In the genomic region with DNA sequence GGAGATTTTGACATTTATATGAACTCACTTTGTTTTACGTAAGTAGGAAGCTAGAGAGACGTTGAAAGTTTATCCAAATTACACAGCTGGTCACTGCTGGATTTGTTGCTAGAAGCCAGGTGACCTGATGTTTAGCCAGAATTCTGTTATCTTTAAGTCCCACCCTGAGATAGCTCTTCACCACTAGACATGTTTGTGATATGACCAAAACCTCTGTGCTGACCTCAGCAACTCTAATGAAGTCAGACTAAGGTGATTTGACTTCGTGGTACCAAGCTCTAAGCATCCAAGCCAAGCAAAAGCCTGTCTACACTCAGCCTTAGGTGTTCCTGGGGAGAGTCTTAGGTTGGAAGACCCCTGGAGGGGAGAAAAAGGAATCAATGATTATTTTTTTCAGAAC, we compare ENCODE assay signal across 1 cellular context.
TF ChIP-seq lines count a peak whose summit lies in the region.

No MANE protein-coding gene starts in this region.

TF ChIP-seq in GM23338, 12 proteins besides CTCF, POLR2A, EP300 and RAD21 (continued from another document):
- TF ChIP-seq, protein P1, sequence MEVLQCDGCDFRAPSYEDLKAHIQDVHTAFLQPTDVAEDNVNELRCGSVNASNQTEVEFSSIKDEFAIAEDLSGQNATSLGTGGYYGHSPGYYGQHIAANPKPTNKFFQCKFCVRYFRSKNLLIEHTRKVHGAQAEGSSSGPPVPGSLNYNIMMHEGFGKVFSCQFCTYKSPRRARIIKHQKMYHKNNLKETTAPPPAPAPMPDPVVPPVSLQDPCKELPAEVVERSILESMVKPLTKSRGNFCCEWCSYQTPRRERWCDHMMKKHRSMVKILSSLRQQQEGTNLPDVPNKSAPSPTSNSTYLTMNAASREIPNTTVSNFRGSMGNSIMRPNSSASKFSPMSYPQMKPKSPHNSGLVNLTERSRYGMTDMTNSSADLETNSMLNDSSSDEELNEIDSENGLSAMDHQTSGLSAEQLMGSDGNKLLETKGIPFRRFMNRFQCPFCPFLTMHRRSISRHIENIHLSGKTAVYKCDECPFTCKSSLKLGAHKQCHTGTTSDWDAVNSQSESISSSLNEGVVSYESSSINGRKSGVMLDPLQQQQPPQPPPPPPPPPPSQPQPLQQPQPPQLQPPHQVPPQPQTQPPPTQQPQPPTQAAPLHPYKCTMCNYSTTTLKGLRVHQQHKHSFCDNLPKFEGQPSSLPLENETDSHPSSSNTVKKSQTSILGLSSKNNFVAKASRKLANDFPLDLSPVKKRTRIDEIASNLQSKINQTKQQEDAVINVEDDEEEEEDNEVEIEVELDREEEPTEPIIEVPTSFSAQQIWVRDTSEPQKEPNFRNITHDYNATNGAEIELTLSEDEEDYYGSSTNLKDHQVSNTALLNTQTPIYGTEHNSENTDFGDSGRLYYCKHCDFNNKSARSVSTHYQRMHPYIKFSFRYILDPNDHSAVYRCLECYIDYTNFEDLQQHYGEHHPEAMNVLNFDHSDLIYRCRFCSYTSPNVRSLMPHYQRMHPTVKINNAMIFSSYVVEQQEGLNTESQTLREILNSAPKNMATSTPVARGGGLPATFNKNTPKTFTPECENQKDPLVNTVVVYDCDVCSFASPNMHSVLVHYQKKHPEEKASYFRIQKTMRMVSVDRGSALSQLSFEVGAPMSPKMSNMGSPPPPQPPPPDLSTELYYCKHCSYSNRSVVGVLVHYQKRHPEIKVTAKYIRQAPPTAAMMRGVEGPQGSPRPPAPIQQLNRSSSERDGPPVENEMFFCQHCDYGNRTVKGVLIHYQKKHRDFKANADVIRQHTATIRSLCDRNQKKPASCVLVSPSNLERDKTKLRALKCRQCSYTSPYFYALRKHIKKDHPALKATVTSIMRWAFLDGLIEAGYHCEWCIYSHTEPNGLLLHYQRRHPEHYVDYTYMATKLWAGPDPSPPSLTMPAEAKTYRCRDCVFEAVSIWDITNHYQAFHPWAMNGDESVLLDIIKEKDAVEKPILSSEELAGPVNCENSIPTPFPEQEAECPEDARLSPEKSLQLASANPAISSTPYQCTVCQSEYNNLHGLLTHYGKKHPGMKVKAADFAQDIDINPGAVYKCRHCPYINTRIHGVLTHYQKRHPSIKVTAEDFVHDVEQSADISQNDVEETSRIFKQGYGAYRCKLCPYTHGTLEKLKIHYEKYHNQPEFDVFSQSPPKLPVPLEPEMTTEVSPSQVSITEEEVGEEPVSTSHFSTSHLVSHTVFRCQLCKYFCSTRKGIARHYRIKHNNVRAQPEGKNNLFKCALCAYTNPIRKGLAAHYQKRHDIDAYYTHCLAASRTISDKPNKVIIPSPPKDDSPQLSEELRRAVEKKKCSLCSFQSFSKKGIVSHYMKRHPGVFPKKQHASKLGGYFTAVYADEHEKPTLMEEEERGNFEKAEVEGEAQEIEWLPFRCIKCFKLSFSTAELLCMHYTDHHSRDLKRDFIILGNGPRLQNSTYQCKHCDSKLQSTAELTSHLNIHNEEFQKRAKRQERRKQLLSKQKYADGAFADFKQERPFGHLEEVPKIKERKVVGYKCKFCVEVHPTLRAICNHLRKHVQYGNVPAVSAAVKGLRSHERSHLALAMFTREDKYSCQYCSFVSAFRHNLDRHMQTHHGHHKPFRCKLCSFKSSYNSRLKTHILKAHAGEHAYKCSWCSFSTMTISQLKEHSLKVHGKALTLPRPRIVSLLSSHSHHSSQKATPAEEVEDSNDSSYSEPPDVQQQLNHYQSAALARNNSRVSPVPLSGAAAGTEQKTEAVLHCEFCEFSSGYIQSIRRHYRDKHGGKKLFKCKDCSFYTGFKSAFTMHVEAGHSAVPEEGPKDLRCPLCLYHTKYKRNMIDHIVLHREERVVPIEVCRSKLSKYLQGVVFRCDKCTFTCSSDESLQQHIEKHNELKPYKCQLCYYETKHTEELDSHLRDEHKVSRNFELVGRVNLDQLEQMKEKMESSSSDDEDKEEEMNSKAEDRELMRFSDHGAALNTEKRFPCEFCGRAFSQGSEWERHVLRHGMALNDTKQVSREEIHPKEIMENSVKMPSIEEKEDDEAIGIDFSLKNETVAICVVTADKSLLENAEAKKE (CRISPR knock-in tag; IDR thresholded peaks at IDR 0.05), result no peak
- TF ChIP-seq, protein P2, sequence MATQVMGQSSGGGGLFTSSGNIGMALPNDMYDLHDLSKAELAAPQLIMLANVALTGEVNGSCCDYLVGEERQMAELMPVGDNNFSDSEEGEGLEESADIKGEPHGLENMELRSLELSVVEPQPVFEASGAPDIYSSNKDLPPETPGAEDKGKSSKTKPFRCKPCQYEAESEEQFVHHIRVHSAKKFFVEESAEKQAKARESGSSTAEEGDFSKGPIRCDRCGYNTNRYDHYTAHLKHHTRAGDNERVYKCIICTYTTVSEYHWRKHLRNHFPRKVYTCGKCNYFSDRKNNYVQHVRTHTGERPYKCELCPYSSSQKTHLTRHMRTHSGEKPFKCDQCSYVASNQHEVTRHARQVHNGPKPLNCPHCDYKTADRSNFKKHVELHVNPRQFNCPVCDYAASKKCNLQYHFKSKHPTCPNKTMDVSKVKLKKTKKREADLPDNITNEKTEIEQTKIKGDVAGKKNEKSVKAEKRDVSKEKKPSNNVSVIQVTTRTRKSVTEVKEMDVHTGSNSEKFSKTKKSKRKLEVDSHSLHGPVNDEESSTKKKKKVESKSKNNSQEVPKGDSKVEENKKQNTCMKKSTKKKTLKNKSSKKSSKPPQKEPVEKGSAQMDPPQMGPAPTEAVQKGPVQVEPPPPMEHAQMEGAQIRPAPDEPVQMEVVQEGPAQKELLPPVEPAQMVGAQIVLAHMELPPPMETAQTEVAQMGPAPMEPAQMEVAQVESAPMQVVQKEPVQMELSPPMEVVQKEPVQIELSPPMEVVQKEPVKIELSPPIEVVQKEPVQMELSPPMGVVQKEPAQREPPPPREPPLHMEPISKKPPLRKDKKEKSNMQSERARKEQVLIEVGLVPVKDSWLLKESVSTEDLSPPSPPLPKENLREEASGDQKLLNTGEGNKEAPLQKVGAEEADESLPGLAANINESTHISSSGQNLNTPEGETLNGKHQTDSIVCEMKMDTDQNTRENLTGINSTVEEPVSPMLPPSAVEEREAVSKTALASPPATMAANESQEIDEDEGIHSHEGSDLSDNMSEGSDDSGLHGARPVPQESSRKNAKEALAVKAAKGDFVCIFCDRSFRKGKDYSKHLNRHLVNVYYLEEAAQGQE (IDR thresholded peaks at IDR 0.05; ENCODE audit: unreplicated experiment), result no peak
